1 cellular context compared by ENCODE assay signal in genomic region chr12:110760204-110760609, GRCh38.
TF ChIP-seq lines count a peak whose summit lies in the region.

No MANE protein-coding gene starts in this region.

TF ChIP-seq in K562, 482 proteins besides CTCF, POLR2A, EP300 and RAD21 (continued from another document):
- TF ChIP-seq ZSCAN29 (IDR thresholded peaks at IDR 0.05), result no peak
